8 cellular contexts compared by ENCODE assay signal in the genomic region with DNA sequence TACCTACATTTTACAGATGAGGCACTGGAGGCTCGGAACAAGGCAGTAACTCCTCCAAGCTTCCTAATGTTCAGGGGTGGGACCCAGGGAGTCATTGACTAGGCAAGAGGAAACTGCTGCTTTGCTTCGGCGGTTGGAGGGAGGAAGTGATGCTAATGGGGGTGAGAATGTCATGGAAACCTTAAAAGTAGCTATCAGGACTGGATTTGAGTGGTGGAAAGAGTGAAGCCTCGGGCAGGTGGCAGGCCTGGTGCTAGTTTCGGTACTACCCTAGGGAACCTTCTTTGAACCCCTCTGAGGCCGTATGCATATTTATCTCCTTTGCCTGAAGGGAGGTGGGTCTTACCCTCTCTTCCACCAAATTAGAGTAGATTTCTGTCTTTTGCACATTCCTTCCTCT. TPM values are rescaled to one million over a fixed set of nuclear protein-coding genes. Genes with fewer than 3 reads are reported as not detected.
DNase-seq lines count a peak whose midpoint lies in the region; ATAC-seq and FAIRE-seq lines count a peak whose summit lies in the region.
"Had no signal": no experiment of that assay in that cellular context is flagged by ENCODE, and none has a peak within 500 bp of the region (broad histone marks: within the 10 kb centered on the region; RNA-seq: fewer than 3 reads in every experiment).

No MANE protein-coding gene starts in this region.

- no peak for ATAC-seq in HG02642 (IDR thresholded peaks at IDR 0.05; ENCODE audit: poor library complexity, unreplicated experiment)
- no peak for ATAC-seq in HG02571 (IDR thresholded peaks at IDR 0.05; ENCODE audit: unreplicated experiment)
- no peak for ATAC-seq in GM18873 (IDR thresholded peaks at IDR 0.05; ENCODE audit: low FRiP score, unreplicated experiment)

- peak overlapping the region; percentile 64 for H3K27ac Mint-ChIP-seq in activated CD4-positive, alpha-beta memory T cell treated with anti-CD3 and anti-CD28 coated beads, Interleukin-2, amount 10 ng/mL, durations not matched to agents 7 days and 5 days

- H3K9me3 Mint-ChIP-seq in activated CD4-positive, alpha-beta memory T cell treated with anti-CD3 and anti-CD28 coated beads, Interleukin-2, amount 10 ng/mL, durations not matched to agents 7 days and 5 days = no peaks in the 10 kb centered on the region

- peaks cover 44% of the 10 kb centered on the region for H3K4me1 Mint-ChIP-seq in activated CD4-positive, alpha-beta memory T cell treated with anti-CD3 and anti-CD28 coated beads, Interleukin-2, amount 10 ng/mL, durations not matched to agents 7 days and 5 days

- H3K27me3 ChIP-seq in HUES48 (ENCODE audit: control insufficient read depth, insufficient read depth, low read length) = peaks cover 23% of the 10 kb centered on the region

- no peaks in the 10 kb centered on the region for H3K9me3 ChIP-seq in HUES48 (ENCODE audit: control insufficient read depth, insufficient read depth, low read length)

- intact Hi-C loops in posterior vena cava (cut with DNase I) = loop anchor here in 1 of 2 donors (5.0 kb wide), 1 partner anchor 184 kb away; no protein-coding TSS in a partner anchor

- no peak overlapping the region for H3K9ac ChIP-seq in HUES48 (ENCODE audit: low read depth, low read length)

- peaks cover 11% of the 10 kb centered on the region for H3K27me3 Mint-ChIP-seq in activated CD4-positive, alpha-beta memory T cell treated with anti-CD3 and anti-CD28 coated beads, Interleukin-2, amount 10 ng/mL, durations not matched to agents 7 days and 5 days

- POLR2A ChIA-PET in activated CD4-positive, alpha-beta memory T cell treated with anti-CD3 and anti-CD28 coated beads, Interleukin-2, amount 10 ng/mL, durations not matched to agents 7 days and 5 days (lab: Charles Lee) = interaction anchor here (0.7 to 4.0 kb wide), 10 partner anchors 11 to 305 kb away, joined by 3 to 40 read pairs (median 6); a partner anchor contains a TSS

- DNase-seq in GM19239 (ENCODE audit: insufficient read length, low spot score) (no peak), posterior vena cava (ENCODE audit: low spot score) (peak; percentile 37)
- peak; percentile 38 for DNase-seq in activated CD4-positive, alpha-beta memory T cell treated with anti-CD3 and anti-CD28 coated beads, Interleukin-2, amount 10 ng/mL, durations not matched to agents 7 days and 5 days
- DNase-seq: NCI-H510A treated with DMSO at 0.1 percent for 48 hours had no signal

- no peaks in the 10 kb centered on the region for H3K36me3 ChIP-seq in HUES48 (ENCODE audit: control insufficient read depth, insufficient read depth, low read length)

- H3K4me3 Mint-ChIP-seq in activated CD4-positive, alpha-beta memory T cell treated with anti-CD3 and anti-CD28 coated beads, Interleukin-2, amount 10 ng/mL, durations not matched to agents 7 days and 5 days = peak overlapping the region; percentile 82

- peak; percentile 31 for FAIRE-seq in GM19239 (lab: Jason Lieb, UNC)

- H3K27ac ChIP-seq in HUES48 (ENCODE audit: low read depth, low read length) = no peak overlapping the region

- H3K4me3 ChIP-seq in HUES48 (ENCODE audit: low read depth, low read length) = peak overlapping the region; percentile 74; the same call in 1 of the 2 replicates

- CTCF ChIA-PET in activated CD4-positive, alpha-beta memory T cell treated with anti-CD3 and anti-CD28 coated beads, Interleukin-2, amount 10 ng/mL, durations not matched to agents 7 days and 5 days (lab: Charles Lee) = interaction anchor here (0.5 to 5.9 kb wide), 7 partner anchors 11 to 307 kb away, joined by 3 to 42 read pairs (median 5); a partner anchor contains a TSS

- peaks cover 3% of the 10 kb centered on the region for H3K36me3 Mint-ChIP-seq in activated CD4-positive, alpha-beta memory T cell treated with anti-CD3 and anti-CD28 coated beads, Interleukin-2, amount 10 ng/mL, durations not matched to agents 7 days and 5 days (ENCODE audit: low read depth)

- H3K4me1 ChIP-seq in HUES48 (ENCODE audit: control insufficient read depth, insufficient read depth, low read length) = peaks cover 8% of the 10 kb centered on the region

RNA-seq across cellular contexts. Expression of a gene that starts 1.6 kb away (rescaled TPM):
- total RNA-seq in activated CD4-positive, alpha-beta memory T cell treated with anti-CD3 and anti-CD28 coated beads, Interleukin-2, amount 10 ng/mL, durations not matched to agents 7 days and 5 days = 1 to 10 TPM; 7.1 to 7.3 TPM
- under 1 TPM; 0.14 to 0.28 TPM for total RNA-seq in posterior vena cava

RNA-seq across cellular contexts. Expression of a gene that starts 10.9 kb away (rescaled TPM):
- total RNA-seq in activated CD4-positive, alpha-beta memory T cell treated with anti-CD3 and anti-CD28 coated beads, Interleukin-2, amount 10 ng/mL, durations not matched to agents 7 days and 5 days = 1 to 10 TPM in 1 of 2 experiments, under 1 TPM in 1; 0.85 to 1.4 TPM
- 1 to 10 TPM; 2.1 to 2.3 TPM for total RNA-seq in posterior vena cava

RNA-seq across cellular contexts. Expression of a gene that starts 25.8 kb away (rescaled TPM):
- 10 to 100 TPM; 16.1 to 16.5 TPM for total RNA-seq in activated CD4-positive, alpha-beta memory T cell treated with anti-CD3 and anti-CD28 coated beads, Interleukin-2, amount 10 ng/mL, durations not matched to agents 7 days and 5 days
- total RNA-seq in posterior vena cava = 10 to 100 TPM in 1 of 2 donors, 1 to 10 TPM in 1; 7.6 to 10.6 TPM

RNA-seq across cellular contexts. Expression of a gene that starts 47.8 kb away (rescaled TPM):
- under 1 TPM; 0.23 to 0.40 TPM for total RNA-seq in activated CD4-positive, alpha-beta memory T cell treated with anti-CD3 and anti-CD28 coated beads, Interleukin-2, amount 10 ng/mL, durations not matched to agents 7 days and 5 days
- not detected for total RNA-seq in posterior vena cava

RNA-seq across cellular contexts. Expression of a gene that starts 50.1 kb away (rescaled TPM):
- 10 to 100 TPM; 25.1 to 29.0 TPM for total RNA-seq in activated CD4-positive, alpha-beta memory T cell treated with anti-CD3 and anti-CD28 coated beads, Interleukin-2, amount 10 ng/mL, durations not matched to agents 7 days and 5 days
- 10 to 100 TPM; 33.1 to 41.2 TPM for total RNA-seq in posterior vena cava

Comparison
In these comparisons a context has a peak if more than half of its experiments do, and no peak if none do; other contexts are left out.
1. RNA of a gene that starts 1.6 kb away (total RNA-seq): 7.1 to 7.3 TPM in activated CD4-positive, alpha-beta memory T cell treated with anti-CD3 and anti-CD28 coated beads, Interleukin-2, amount 10 ng/mL, durations not matched to agents 7 days and 5 days; 0.14 to 0.28 TPM in posterior vena cava; every median in the first group is over 4 times any median in the second.